Comparison of ENCODE assay signal across 1 cellular context in the genomic region with DNA sequence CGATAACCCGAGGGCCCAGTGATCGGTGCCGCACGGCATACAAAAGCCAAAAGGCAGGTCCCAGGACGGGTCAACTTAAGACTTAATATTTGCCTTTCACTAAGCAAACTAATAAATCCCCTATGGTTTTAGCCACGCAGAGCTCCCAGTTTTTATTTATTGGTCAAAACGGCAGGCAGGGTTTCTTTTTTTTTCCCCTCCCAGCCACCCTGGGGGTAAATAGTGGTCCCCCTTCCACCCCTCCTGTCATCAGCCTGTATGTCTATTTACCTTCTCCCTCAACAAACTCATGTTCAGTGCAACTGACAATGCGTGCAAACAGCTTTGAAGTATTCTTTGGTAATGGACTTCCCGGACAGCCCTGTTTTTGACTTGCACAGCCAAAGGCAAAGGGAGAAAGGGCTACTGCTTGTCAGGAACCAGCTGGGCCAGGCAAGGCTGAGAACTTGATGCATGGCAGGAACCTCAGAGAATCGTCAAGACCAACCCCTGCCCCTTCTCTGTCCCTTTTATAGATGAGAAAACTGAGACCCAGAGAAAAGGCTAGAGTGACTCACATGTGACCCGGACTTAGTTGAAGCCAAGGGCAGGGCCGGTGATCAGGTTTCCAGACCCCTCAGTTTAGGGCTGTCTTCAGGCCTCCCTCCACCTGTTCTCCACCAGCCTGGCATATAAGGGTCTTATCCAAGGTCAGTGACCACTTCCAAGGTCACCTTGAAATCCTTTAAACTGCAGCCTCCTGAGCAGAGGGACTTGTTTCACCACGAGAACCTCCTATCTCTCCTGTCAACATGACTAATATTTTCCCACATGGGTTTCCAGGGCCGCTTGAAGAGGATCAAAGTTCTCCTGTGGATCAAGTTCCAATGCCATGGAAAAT.
TF ChIP-seq lines count a peak whose summit lies in the region.

No MANE protein-coding gene starts in this region.

TF ChIP-seq in HepG2, 621 proteins besides CTCF, POLR2A, EP300 and RAD21 (continued from another document and continues in another):
- TF ChIP-seq, protein P1, sequence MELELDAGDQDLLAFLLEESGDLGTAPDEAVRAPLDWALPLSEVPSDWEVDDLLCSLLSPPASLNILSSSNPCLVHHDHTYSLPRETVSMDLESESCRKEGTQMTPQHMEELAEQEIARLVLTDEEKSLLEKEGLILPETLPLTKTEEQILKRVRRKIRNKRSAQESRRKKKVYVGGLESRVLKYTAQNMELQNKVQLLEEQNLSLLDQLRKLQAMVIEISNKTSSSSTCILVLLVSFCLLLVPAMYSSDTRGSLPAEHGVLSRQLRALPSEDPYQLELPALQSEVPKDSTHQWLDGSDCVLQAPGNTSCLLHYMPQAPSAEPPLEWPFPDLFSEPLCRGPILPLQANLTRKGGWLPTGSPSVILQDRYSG (CRISPR knock-in tag; IDR thresholded peaks at IDR 0.05): peak; percentile 11; the same call in 1 of the 2 replicates
- TF ChIP-seq HHEX (CRISPR knock-in tag; IDR thresholded peaks at IDR 0.05) (peak; percentile 99), SRSF4 (IDR thresholded peaks at IDR 0.05; ENCODE audit: low read depth, low read length, poor library complexity, severe bottlenecking) (no peak), ZNF607 (CRISPR knock-in tag; IDR thresholded peaks at IDR 0.05; ENCODE audit: borderline replicate concordance) (peak; percentile 32; the same call in 1 of the 2 replicates), KDM5A (IDR thresholded peaks at IDR 0.05; ENCODE audit: borderline replicate concordance, low read length) (no peak; the same call in 1 of the 2 replicates), MIER3 (CRISPR knock-in tag; IDR thresholded peaks at IDR 0.05; ENCODE audit: borderline replicate concordance) (peak; percentile 92), KDM4B (CRISPR knock-in tag; IDR thresholded peaks at IDR 0.05) (peak; percentile 97), KLF15 (CRISPR knock-in tag; IDR thresholded peaks at IDR 0.05; ENCODE audit: borderline replicate concordance) (no peak), MED8 (CRISPR knock-in tag; IDR thresholded peaks at IDR 0.05; ENCODE audit: insufficient replicate concordance) (peak; percentile 98), ZNF17 (CRISPR knock-in tag; IDR thresholded peaks at IDR 0.05) (no peak), ZNF121 (CRISPR knock-in tag; IDR thresholded peaks at IDR 0.05) (peak; percentile 41; the same call in 1 of the 2 replicates), POGZ (CRISPR knock-in tag; IDR thresholded peaks at IDR 0.05) (peak; percentile 61; the same call in 1 of the 2 replicates), ZNF768 (CRISPR knock-in tag; IDR thresholded peaks at IDR 0.05) (no peak), FOSL1 (CRISPR knock-in tag; IDR thresholded peaks at IDR 0.05; ENCODE audit: borderline replicate concordance) (peak; percentile 89), SSRP1 (CRISPR knock-in tag; IDR thresholded peaks at IDR 0.05) (peak; percentile 97), NONO (IDR thresholded peaks at IDR 0.05) (no peak), NONO (CRISPR knock-in tag; conservative IDR thresholded peaks at IDR 0.05) (peak; percentile 93), KDM2A (CRISPR knock-in tag; IDR thresholded peaks at IDR 0.05; ENCODE audit: borderline replicate concordance, low read depth) (peak; percentile 20; the same call in 1 of the 2 replicates), ZNF432 (CRISPR knock-in tag; IDR thresholded peaks at IDR 0.05; ENCODE audit: borderline replicate concordance) (no peak), ZFP1 (CRISPR knock-in tag; IDR thresholded peaks at IDR 0.05) (peak; percentile 60), RXRB (CRISPR knock-in tag; IDR thresholded peaks at IDR 0.05; ENCODE audit: borderline replicate concordance) (peak; percentile 93), ZFP37 (CRISPR knock-in tag; IDR thresholded peaks at IDR 0.05; ENCODE audit: borderline replicate concordance) (0 out of 2 replicates have a peak, but pooled peaks have one; percentile 53), ZNF205 (CRISPR knock-in tag; IDR thresholded peaks at IDR 0.05) (peak; percentile 83), PRPF4 (IDR thresholded peaks at IDR 0.05; ENCODE audit: low read depth, low read length, poor library complexity, severe bottlenecking) (no peak), SETDB1 (CRISPR knock-in tag; IDR thresholded peaks at IDR 0.05; ENCODE audit: borderline replicate concordance) (no peak), PHB2 (IDR thresholded peaks at IDR 0.05; ENCODE audit: partially characterized antibody) (no peak), CBX2 (IDR thresholded peaks at IDR 0.05; ENCODE audit: low read depth, low read length) (no peak), CBX2 (CRISPR knock-in tag; IDR thresholded peaks at IDR 0.05; ENCODE audit: low read depth) (no peak), ZNF441 (CRISPR knock-in tag; IDR thresholded peaks at IDR 0.05; ENCODE audit: borderline replicate concordance) (peak; percentile 68), ZBTB1 (CRISPR knock-in tag; IDR thresholded peaks at IDR 0.05; ENCODE audit: borderline replicate concordance) (no peak), FOXA3 (CRISPR knock-in tag; IDR thresholded peaks at IDR 0.05) (peak; percentile 99), ZNF782 (CRISPR knock-in tag; IDR thresholded peaks at IDR 0.05; ENCODE audit: borderline replicate concordance) (no peak; the same call in 1 of the 2 replicates), TCF7 (IDR thresholded peaks at IDR 0.05; ENCODE audit: low read depth) (peak; percentile 100), ZNF670 (CRISPR knock-in tag; IDR thresholded peaks at IDR 0.05; ENCODE audit: borderline replicate concordance) (peak; percentile 83), SIX1 (CRISPR knock-in tag; IDR thresholded peaks at IDR 0.05; ENCODE audit: borderline replicate concordance) (peak; percentile 89), RFX5 (IDR thresholded peaks at IDR 0.05; ENCODE audit: low read depth, low read length) (peak; percentile 61), ZNF343 (CRISPR knock-in tag; IDR thresholded peaks at IDR 0.05) (no peak; the same call in 1 of the 2 replicates), PHF21A (CRISPR knock-in tag; IDR thresholded peaks at IDR 0.05) (peak; percentile 99), ZNF253 (CRISPR knock-in tag; IDR thresholded peaks at IDR 0.05; ENCODE audit: borderline replicate concordance) (peak; percentile 73; the same call in 1 of the 2 replicates)
- TF ChIP-seq, protein P2, sequence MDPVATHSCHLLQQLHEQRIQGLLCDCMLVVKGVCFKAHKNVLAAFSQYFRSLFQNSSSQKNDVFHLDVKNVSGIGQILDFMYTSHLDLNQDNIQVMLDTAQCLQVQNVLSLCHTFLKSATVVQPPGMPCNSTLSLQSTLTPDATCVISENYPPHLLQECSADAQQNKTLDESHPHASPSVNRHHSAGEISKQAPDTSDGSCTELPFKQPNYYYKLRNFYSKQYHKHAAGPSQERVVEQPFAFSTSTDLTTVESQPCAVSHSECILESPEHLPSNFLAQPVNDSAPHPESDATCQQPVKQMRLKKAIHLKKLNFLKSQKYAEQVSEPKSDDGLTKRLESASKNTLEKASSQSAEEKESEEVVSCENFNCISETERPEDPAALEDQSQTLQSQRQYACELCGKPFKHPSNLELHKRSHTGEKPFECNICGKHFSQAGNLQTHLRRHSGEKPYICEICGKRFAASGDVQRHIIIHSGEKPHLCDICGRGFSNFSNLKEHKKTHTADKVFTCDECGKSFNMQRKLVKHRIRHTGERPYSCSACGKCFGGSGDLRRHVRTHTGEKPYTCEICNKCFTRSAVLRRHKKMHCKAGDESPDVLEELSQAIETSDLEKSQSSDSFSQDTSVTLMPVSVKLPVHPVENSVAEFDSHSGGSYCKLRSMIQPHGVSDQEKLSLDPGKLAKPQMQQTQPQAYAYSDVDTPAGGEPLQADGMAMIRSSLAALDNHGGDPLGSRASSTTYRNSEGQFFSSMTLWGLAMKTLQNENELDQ (CRISPR knock-in tag; IDR thresholded peaks at IDR 0.05; ENCODE audit: borderline replicate concordance): peak; percentile 92; the same call in 1 of the 2 replicates
- TF ChIP-seq, protein P3, sequence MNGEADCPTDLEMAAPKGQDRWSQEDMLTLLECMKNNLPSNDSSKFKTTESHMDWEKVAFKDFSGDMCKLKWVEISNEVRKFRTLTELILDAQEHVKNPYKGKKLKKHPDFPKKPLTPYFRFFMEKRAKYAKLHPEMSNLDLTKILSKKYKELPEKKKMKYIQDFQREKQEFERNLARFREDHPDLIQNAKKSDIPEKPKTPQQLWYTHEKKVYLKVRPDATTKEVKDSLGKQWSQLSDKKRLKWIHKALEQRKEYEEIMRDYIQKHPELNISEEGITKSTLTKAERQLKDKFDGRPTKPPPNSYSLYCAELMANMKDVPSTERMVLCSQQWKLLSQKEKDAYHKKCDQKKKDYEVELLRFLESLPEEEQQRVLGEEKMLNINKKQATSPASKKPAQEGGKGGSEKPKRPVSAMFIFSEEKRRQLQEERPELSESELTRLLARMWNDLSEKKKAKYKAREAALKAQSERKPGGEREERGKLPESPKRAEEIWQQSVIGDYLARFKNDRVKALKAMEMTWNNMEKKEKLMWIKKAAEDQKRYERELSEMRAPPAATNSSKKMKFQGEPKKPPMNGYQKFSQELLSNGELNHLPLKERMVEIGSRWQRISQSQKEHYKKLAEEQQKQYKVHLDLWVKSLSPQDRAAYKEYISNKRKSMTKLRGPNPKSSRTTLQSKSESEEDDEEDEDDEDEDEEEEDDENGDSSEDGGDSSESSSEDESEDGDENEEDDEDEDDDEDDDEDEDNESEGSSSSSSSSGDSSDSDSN (CRISPR knock-in tag; IDR thresholded peaks at IDR 0.05): peak; percentile 50; the same call in 1 of the 2 replicates
- TF ChIP-seq, protein P4, sequence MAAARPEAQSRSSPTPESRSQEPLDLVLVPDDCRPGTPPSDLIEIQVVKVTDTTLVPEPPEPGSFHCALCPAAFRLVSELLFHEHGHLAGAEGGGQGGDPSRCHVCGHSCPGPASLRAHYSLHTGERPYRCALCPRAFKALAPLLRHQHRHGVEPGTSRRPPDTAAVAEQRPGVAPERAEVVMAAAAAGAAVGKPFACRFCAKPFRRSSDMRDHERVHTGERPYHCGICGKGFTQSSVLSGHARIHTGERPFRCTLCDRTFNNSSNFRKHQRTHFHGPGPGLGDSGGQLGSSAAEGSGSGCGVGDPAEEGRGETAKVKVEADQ (CRISPR knock-in tag; IDR thresholded peaks at IDR 0.05; ENCODE audit: borderline replicate concordance): peak; percentile 84
- TF ChIP-seq, protein P5, sequence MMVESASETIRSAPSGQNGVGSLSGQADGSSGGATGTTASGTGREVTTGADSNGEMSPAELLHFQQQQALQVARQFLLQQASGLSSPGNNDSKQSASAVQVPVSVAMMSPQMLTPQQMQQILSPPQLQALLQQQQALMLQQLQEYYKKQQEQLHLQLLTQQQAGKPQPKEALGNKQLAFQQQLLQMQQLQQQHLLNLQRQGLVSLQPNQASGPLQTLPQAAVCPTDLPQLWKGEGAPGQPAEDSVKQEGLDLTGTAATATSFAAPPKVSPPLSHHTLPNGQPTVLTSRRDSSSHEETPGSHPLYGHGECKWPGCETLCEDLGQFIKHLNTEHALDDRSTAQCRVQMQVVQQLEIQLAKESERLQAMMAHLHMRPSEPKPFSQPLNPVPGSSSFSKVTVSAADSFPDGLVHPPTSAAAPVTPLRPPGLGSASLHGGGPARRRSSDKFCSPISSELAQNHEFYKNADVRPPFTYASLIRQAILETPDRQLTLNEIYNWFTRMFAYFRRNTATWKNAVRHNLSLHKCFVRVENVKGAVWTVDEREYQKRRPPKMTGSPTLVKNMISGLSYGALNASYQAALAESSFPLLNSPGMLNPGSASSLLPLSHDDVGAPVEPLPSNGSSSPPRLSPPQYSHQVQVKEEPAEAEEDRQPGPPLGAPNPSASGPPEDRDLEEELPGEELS (CRISPR knock-in tag; IDR thresholded peaks at IDR 0.05): peak; percentile 99
- TF ChIP-seq, protein P6, sequence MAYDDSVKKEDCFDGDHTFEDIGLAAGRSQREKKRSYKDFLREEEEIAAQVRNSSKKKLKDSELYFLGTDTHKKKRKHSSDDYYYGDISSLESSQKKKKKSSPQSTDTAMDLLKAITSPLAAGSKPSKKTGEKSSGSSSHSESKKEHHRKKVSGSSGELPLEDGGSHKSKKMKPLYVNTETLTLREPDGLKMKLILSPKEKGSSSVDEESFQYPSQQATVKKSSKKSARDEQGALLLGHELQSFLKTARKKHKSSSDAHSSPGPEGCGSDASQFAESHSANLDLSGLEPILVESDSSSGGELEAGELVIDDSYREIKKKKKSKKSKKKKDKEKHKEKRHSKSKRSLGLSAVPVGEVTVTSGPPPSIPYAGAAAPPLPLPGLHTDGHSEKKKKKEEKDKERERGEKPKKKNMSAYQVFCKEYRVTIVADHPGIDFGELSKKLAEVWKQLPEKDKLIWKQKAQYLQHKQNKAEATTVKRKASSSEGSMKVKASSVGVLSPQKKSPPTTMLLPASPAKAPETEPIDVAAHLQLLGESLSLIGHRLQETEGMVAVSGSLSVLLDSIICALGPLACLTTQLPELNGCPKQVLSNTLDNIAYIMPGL (CRISPR knock-in tag; IDR thresholded peaks at IDR 0.05; ENCODE audit: borderline replicate concordance in 1 of 2, low read depth in 1 of 2): peak; percentile 20 to 54; a peak in 1 of 4 replicates
- TF ChIP-seq, protein P7, sequence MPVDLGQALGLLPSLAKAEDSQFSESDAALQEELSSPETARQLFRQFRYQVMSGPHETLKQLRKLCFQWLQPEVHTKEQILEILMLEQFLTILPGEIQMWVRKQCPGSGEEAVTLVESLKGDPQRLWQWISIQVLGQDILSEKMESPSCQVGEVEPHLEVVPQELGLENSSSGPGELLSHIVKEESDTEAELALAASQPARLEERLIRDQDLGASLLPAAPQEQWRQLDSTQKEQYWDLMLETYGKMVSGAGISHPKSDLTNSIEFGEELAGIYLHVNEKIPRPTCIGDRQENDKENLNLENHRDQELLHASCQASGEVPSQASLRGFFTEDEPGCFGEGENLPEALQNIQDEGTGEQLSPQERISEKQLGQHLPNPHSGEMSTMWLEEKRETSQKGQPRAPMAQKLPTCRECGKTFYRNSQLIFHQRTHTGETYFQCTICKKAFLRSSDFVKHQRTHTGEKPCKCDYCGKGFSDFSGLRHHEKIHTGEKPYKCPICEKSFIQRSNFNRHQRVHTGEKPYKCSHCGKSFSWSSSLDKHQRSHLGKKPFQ (CRISPR knock-in tag; IDR thresholded peaks at IDR 0.05; ENCODE audit: insufficient replicate concordance): peak; percentile 78
- TF ChIP-seq, protein P8, sequence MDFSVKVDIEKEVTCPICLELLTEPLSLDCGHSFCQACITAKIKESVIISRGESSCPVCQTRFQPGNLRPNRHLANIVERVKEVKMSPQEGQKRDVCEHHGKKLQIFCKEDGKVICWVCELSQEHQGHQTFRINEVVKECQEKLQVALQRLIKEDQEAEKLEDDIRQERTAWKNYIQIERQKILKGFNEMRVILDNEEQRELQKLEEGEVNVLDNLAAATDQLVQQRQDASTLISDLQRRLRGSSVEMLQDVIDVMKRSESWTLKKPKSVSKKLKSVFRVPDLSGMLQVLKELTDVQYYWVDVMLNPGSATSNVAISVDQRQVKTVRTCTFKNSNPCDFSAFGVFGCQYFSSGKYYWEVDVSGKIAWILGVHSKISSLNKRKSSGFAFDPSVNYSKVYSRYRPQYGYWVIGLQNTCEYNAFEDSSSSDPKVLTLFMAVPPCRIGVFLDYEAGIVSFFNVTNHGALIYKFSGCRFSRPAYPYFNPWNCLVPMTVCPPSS (IDR thresholded peaks at IDR 0.05): no peak
- TF ChIP-seq, protein P9, sequence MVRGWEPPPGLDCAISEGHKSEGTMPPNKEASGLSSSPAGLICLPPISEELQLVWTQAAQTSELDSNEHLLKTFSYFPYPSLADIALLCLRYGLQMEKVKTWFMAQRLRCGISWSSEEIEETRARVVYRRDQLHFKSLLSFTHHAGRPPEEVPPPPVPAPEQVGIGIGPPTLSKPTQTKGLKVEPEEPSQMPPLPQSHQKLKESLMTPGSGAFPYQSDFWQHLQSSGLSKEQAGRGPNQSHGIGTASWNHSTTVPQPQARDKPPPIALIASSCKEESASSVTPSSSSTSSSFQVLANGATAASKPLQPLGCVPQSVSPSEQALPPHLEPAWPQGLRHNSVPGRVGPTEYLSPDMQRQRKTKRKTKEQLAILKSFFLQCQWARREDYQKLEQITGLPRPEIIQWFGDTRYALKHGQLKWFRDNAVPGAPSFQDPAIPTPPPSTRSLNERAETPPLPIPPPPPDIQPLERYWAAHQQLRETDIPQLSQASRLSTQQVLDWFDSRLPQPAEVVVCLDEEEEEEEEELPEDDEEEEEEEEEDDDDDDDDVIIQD (CRISPR knock-in tag; IDR thresholded peaks at IDR 0.05; ENCODE audit: low read depth): peak; percentile 89
